27 cellular contexts compared by ENCODE assay signal in genomic region chr1:206141996-206142395, GRCh38. TPM values are rescaled to one million over a fixed set of nuclear protein-coding genes. Genes with fewer than 3 reads are reported as not detected.
"Had no signal": no experiment of that assay in that cellular context is flagged by ENCODE, and none has a peak within 500 bp of the region (broad histone marks: within the 10 kb centered on the region; RNA-seq: fewer than 3 reads in every experiment).

No MANE protein-coding gene starts in this region.

- H3K27ac ChIP-seq: adrenal gland, Peyer's patch had no signal

- DNase-seq: activated B cell treated with CpG ODN at 0.5 μM for 24 hours; activated CD4-positive, alpha-beta memory T cell treated with anti-CD3 and anti-CD28 coated beads, Interleukin-2, amount 10 ng/mL, durations not matched to agents 7 days and 5 days; activated CD4-positive, alpha-beta T cell treated with anti-CD3 and anti-CD28 coated beads for 1 hour; activated CD4-positive, alpha-beta T cell treated with anti-CD3 and anti-CD28 coated beads, Interleukin-2, amount 50 U/mL, for 1 hour; activated gamma-delta T cell; activated naive CD4-positive, alpha-beta T cell treated with anti-CD3 and anti-CD28 coated beads, Interleukin-2, amount 50 U/mL, for 16 hours; activated naive CD8-positive, alpha-beta T cell treated with anti-CD3 and anti-CD28 coated beads, Interleukin-2, amount 10 ng/mL, durations not matched to agents 7 days and 5 days; activated T-cell treated with anti-CD3 and anti-CD28 coated beads for 4 hours; activated T-cell treated with anti-CD3 and anti-CD28 coated beads, Interleukin-2, amount 50 U/mL, for 48 hours; adrenal gland; anterior cingulate cortex; cerebellar nuclear complex; Karpas-422; MM.1S; NCI-H1105 treated with DMSO at 0.1 percent for 48 hours; NCI-H1436 treated with DMSO at 0.1 percent for 48 hours; NCI-H187; NCI-H2107; NCI-H524 treated with DMSO at 0.1 percent for 48 hours; NCI-H82; Peyer's patch; SHP77; T-helper 9 cell had no signal

- H3K27me3 ChIP-seq: adrenal gland, Peyer's patch had no signal

- H3K9me3 ChIP-seq: adrenal gland, Peyer's patch had no signal

- ATAC-seq: activated T-helper 17 cell treated with anti-CD3 and anti-CD28 coated beads, Interleukin-2, amount 50 U/mL, for 72 hours had no signal

- H3K36me3 ChIP-seq: adrenal gland, Peyer's patch had no signal

- H3K4me1 ChIP-seq: adrenal gland, Peyer's patch had no signal

- H3K4me3 ChIP-seq: adrenal gland, Peyer's patch had no signal

RNA-seq across cellular contexts. Expression of gene AVPR1B, which starts 24.8 kb away (rescaled TPM):
- total RNA-seq: activated B cell treated with CpG ODN at 0.5 μM for 24 hours; activated CD4-positive, alpha-beta memory T cell treated with anti-CD3 and anti-CD28 coated beads, Interleukin-2, amount 10 ng/mL, durations not matched to agents 7 days and 5 days; activated CD8-positive, alpha-beta memory T cell treated with anti-CD3 and anti-CD28 coated beads for 36 hours; activated naive CD8-positive, alpha-beta T cell treated with anti-CD3 and anti-CD28 coated beads, Interleukin-2, amount 10 ng/mL, durations not matched to agents 7 days and 5 days; activated T-helper 17 cell treated with anti-CD3 and anti-CD28 coated beads, Interleukin-2, amount 50 U/mL, for 72 hours; adrenal gland; cardiac septum; SK-MEL-5 had no signal
